In genomic region chr5:167964529-167964928, GRCh38 we compare ENCODE assay signal across 13 cellular contexts.
A peak's percentile ranks its signal among the peaks of the same experiment; 100 is the strongest.
DNase-seq lines count a peak whose midpoint lies in the region; ATAC-seq and TF ChIP-seq lines count a peak whose summit lies in the region.
"Had no signal": no experiment of that assay in that cellular context is flagged by ENCODE, and none has a peak within 500 bp of the region (broad histone marks: within the 10 kb centered on the region; RNA-seq: fewer than 3 reads in every experiment).

No MANE protein-coding gene starts in this region.

- H3K27me3 ChIP-seq in WERI-Rb-1 (ENCODE audit: insufficient read depth, low read depth, severe bottlenecking) (no peaks in the 10 kb centered on the region), kidney epithelial cell (ENCODE audit: control insufficient read depth, insufficient read depth, low read length) (no peaks in the 10 kb centered on the region)
- H3K27me3 ChIP-seq: MG63, right atrium auricular region had no signal

- ATAC-seq in stimulated activated effector memory CD8-positive, alpha-beta T cell treated with anti-CD3 and anti-CD28 coated beads, Interleukin-12 subunit alpha, Interleukin-12 subunit beta, amount 100 ng/mL, for 72 hours, result no peak
- no peak for ATAC-seq in GM21528 (IDR thresholded peaks at IDR 0.05; ENCODE audit: low FRiP score, unreplicated experiment)

- H3K4me3 Mint-ChIP-seq in stimulated activated effector memory CD8-positive, alpha-beta T cell treated with anti-CD3 and anti-CD28 coated beads, Interleukin-12 subunit alpha, Interleukin-12 subunit beta, amount 100 ng/mL, for 72 hours, result no peak overlapping the region
- H3K4me3 Mint-ChIP-seq: CD4-positive, alpha-beta T cell had no signal

- H3K9me3 Mint-ChIP-seq in stimulated activated effector memory CD8-positive, alpha-beta T cell treated with anti-CD3 and anti-CD28 coated beads, Interleukin-12 subunit alpha, Interleukin-12 subunit beta, amount 100 ng/mL, for 72 hours, result peaks cover 3% of the 10 kb centered on the region

- DNase-seq in HPDE6-E6E7 (ENCODE audit: extremely low spot score) (peak; percentile 13), WERI-Rb-1 (peak; percentile 48), kidney epithelial cell (ENCODE audit: low read depth) (no peak), caudate nucleus (lab: John Stamatoyannopoulos, UW) (no peak), NCI-H2081 treated with DMSO at 0.1 percent for 48 hours (lab: John Stamatoyannopoulos, UW) (no peak)
- no peak for DNase-seq in stimulated activated effector memory CD8-positive, alpha-beta T cell treated with anti-CD3 and anti-CD28 coated beads, Interleukin-12 subunit alpha, Interleukin-12 subunit beta, amount 100 ng/mL, for 72 hours (ENCODE audit: low spot score in 2 of 2)
- DNase-seq: activated naive CD4-positive, alpha-beta T cell treated with Interleukin-2 at 50 U/mL for 16 hours; CD4-positive, alpha-beta T cell; MG63; T1000 had no signal

- no peak overlapping the region for H3K27ac ChIP-seq in C4-2B
- no peak overlapping the region for H3K27ac ChIP-seq in WERI-Rb-1
- H3K27ac ChIP-seq in caudate nucleus (ENCODE audit: low read depth, low read length), result no peak overlapping the region
- H3K27ac ChIP-seq: right atrium auricular region had no signal

- H3K36me3 ChIP-seq in WERI-Rb-1, result no peaks in the 10 kb centered on the region
- H3K36me3 ChIP-seq in kidney epithelial cell (ENCODE audit: control insufficient read depth, insufficient read depth, low read length), result no peaks in the 10 kb centered on the region
- H3K36me3 ChIP-seq: MG63, right atrium auricular region had no signal

- H3K36me3 Mint-ChIP-seq in stimulated activated effector memory CD8-positive, alpha-beta T cell treated with anti-CD3 and anti-CD28 coated beads, Interleukin-12 subunit alpha, Interleukin-12 subunit beta, amount 100 ng/mL, for 72 hours, result no peaks in the 10 kb centered on the region

- TF ChIP-seq CTCF in C4-2B (conservative IDR thresholded peaks at IDR 0.05), result peak; percentile 36
- TF ChIP-seq CTCF in WERI-Rb-1 (IDR thresholded peaks at IDR 0.05; ENCODE audit: low read depth, low read length), result peak; percentile 58
- TF ChIP-seq CTCF in kidney epithelial cell (IDR thresholded peaks at IDR 0.05; ENCODE audit: insufficient read depth, low read length, poor library complexity, severe bottlenecking), result peak; percentile 27

- H3K4me1 Mint-ChIP-seq in stimulated activated effector memory CD8-positive, alpha-beta T cell treated with anti-CD3 and anti-CD28 coated beads, Interleukin-12 subunit alpha, Interleukin-12 subunit beta, amount 100 ng/mL, for 72 hours, result no peaks in the 10 kb centered on the region

- H3K4me3 ChIP-seq in WERI-Rb-1 (ENCODE audit: low read depth, low read length) (no peak overlapping the region), kidney epithelial cell (ENCODE audit: low read depth, low read length) (no peak overlapping the region)
- H3K4me3 ChIP-seq: MG63, right atrium auricular region had no signal

- H3K27ac Mint-ChIP-seq in stimulated activated effector memory CD8-positive, alpha-beta T cell treated with anti-CD3 and anti-CD28 coated beads, Interleukin-12 subunit alpha, Interleukin-12 subunit beta, amount 100 ng/mL, for 72 hours, result no peak overlapping the region
- H3K27ac Mint-ChIP-seq: CD4-positive, alpha-beta T cell had no signal

- H3K9me3 ChIP-seq in WERI-Rb-1 (ENCODE audit: severe bottlenecking), result no peaks in the 10 kb centered on the region
- H3K9me3 ChIP-seq: right atrium auricular region had no signal

Comparison
In these comparisons a context has a peak if more than half of its experiments do, and no peak if none do; other contexts are left out.
1. DNase-seq: peak in HPDE6-E6E7 (single experiment) and WERI-Rb-1 (single experiment); none in kidney epithelial cell (single experiment), caudate nucleus (0 of 61), NCI-H2081 treated with DMSO at 0.1 percent for 48 hours (single experiment) and stimulated activated effector memory CD8-positive, alpha-beta T cell treated with anti-CD3 and anti-CD28 coated beads, Interleukin-12 subunit alpha, Interleukin-12 subunit beta, amount 100 ng/mL, for 72 hours (0 of 2).
2. Peak in every context shown above with its lines, with median percentiles within 50 percentile points of each other: CTCF ChIP-seq.